In the genomic region with DNA sequence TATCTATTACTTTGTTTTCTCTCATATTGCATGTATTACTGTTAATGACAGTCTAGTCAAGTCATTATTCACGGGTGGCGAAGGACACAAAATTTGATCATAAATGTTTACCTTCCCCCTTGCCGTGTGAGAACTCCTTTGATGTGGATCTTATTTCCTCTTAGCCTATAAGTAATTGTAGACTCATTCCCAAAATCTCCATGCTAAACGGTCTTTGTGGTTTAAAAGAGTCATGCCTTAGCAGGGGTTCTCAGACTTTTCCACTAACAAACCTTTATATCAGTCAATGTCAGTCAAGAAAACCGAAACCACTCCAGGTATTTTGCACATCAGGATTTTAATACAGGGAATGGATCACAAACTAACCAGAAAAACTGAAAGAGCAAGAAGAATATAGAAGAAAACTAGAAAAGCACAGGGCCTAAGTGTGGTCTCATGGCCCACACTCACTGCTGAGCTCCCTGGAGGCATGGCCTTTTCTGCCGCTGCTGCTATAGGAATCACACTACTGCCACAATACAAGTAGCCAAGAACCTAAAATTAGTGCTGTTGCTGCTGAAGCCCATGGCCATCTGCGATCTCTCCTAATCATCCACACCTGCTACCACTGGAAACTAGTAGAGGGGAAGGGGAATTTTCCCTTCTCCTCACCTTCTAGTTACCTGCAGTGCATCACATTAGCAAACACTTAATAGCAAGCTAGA, we compare ENCODE assay signal across 1 cellular context.
TF ChIP-seq lines count a peak whose summit lies in the region.

No MANE protein-coding gene starts in this region.

TF ChIP-seq in GM23338, 12 proteins besides CTCF, POLR2A, EP300 and RAD21 (continued from another document):
- TF ChIP-seq, protein P1, sequence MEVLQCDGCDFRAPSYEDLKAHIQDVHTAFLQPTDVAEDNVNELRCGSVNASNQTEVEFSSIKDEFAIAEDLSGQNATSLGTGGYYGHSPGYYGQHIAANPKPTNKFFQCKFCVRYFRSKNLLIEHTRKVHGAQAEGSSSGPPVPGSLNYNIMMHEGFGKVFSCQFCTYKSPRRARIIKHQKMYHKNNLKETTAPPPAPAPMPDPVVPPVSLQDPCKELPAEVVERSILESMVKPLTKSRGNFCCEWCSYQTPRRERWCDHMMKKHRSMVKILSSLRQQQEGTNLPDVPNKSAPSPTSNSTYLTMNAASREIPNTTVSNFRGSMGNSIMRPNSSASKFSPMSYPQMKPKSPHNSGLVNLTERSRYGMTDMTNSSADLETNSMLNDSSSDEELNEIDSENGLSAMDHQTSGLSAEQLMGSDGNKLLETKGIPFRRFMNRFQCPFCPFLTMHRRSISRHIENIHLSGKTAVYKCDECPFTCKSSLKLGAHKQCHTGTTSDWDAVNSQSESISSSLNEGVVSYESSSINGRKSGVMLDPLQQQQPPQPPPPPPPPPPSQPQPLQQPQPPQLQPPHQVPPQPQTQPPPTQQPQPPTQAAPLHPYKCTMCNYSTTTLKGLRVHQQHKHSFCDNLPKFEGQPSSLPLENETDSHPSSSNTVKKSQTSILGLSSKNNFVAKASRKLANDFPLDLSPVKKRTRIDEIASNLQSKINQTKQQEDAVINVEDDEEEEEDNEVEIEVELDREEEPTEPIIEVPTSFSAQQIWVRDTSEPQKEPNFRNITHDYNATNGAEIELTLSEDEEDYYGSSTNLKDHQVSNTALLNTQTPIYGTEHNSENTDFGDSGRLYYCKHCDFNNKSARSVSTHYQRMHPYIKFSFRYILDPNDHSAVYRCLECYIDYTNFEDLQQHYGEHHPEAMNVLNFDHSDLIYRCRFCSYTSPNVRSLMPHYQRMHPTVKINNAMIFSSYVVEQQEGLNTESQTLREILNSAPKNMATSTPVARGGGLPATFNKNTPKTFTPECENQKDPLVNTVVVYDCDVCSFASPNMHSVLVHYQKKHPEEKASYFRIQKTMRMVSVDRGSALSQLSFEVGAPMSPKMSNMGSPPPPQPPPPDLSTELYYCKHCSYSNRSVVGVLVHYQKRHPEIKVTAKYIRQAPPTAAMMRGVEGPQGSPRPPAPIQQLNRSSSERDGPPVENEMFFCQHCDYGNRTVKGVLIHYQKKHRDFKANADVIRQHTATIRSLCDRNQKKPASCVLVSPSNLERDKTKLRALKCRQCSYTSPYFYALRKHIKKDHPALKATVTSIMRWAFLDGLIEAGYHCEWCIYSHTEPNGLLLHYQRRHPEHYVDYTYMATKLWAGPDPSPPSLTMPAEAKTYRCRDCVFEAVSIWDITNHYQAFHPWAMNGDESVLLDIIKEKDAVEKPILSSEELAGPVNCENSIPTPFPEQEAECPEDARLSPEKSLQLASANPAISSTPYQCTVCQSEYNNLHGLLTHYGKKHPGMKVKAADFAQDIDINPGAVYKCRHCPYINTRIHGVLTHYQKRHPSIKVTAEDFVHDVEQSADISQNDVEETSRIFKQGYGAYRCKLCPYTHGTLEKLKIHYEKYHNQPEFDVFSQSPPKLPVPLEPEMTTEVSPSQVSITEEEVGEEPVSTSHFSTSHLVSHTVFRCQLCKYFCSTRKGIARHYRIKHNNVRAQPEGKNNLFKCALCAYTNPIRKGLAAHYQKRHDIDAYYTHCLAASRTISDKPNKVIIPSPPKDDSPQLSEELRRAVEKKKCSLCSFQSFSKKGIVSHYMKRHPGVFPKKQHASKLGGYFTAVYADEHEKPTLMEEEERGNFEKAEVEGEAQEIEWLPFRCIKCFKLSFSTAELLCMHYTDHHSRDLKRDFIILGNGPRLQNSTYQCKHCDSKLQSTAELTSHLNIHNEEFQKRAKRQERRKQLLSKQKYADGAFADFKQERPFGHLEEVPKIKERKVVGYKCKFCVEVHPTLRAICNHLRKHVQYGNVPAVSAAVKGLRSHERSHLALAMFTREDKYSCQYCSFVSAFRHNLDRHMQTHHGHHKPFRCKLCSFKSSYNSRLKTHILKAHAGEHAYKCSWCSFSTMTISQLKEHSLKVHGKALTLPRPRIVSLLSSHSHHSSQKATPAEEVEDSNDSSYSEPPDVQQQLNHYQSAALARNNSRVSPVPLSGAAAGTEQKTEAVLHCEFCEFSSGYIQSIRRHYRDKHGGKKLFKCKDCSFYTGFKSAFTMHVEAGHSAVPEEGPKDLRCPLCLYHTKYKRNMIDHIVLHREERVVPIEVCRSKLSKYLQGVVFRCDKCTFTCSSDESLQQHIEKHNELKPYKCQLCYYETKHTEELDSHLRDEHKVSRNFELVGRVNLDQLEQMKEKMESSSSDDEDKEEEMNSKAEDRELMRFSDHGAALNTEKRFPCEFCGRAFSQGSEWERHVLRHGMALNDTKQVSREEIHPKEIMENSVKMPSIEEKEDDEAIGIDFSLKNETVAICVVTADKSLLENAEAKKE (CRISPR knock-in tag; IDR thresholded peaks at IDR 0.05) = no peak
- TF ChIP-seq POLR2AphosphoS5 (IDR thresholded peaks at IDR 0.05; ENCODE audit: low read depth) (no peak), STAT1 (IDR thresholded peaks at IDR 0.05; ENCODE audit: unreplicated experiment) (no peak), CREB1 (CRISPR knock-in tag; IDR thresholded peaks at IDR 0.05; ENCODE audit: low read depth) (no peak)
- TF ChIP-seq, protein P2, sequence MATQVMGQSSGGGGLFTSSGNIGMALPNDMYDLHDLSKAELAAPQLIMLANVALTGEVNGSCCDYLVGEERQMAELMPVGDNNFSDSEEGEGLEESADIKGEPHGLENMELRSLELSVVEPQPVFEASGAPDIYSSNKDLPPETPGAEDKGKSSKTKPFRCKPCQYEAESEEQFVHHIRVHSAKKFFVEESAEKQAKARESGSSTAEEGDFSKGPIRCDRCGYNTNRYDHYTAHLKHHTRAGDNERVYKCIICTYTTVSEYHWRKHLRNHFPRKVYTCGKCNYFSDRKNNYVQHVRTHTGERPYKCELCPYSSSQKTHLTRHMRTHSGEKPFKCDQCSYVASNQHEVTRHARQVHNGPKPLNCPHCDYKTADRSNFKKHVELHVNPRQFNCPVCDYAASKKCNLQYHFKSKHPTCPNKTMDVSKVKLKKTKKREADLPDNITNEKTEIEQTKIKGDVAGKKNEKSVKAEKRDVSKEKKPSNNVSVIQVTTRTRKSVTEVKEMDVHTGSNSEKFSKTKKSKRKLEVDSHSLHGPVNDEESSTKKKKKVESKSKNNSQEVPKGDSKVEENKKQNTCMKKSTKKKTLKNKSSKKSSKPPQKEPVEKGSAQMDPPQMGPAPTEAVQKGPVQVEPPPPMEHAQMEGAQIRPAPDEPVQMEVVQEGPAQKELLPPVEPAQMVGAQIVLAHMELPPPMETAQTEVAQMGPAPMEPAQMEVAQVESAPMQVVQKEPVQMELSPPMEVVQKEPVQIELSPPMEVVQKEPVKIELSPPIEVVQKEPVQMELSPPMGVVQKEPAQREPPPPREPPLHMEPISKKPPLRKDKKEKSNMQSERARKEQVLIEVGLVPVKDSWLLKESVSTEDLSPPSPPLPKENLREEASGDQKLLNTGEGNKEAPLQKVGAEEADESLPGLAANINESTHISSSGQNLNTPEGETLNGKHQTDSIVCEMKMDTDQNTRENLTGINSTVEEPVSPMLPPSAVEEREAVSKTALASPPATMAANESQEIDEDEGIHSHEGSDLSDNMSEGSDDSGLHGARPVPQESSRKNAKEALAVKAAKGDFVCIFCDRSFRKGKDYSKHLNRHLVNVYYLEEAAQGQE (IDR thresholded peaks at IDR 0.05; ENCODE audit: unreplicated experiment) = no peak
